Comparison of ENCODE assay signal across 18 cellular contexts in the genomic region with DNA sequence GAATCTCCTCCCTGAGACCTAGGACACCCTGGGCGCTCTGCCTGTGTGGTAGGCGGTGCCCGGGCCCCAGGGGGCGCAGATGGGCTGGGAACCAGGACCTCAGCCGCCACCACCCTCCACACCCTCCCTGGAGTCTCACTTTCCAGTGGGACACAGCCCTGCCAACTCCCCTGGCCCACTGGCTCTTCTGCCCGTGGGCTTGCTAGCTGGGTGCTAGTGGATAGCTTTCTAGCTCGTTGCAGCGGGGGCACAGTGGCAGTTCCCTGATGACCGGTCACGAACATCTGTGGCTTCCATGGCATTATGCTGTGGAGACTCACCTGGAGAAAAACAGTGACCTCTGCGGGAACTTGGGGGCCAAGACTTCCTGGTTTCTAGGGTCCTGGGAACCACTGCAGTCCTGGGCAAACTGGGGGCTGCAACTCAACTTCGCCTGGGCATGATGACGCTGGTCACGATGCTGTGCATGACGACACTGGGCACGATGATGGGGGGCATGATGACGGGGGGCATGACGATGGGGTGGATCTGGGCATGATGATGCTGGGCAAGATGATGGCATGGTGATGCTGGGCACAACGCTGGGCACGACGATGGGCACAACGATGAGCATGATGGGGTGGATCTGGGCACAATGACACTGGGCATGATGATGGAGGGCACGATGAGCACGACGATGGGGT. TPM values are rescaled to one million over a fixed set of nuclear protein-coding genes. Genes with fewer than 3 reads are reported as not detected.
DNase-seq lines count a peak whose midpoint lies in the region; ATAC-seq and TF ChIP-seq lines count a peak whose summit lies in the region.
"Had no signal": no experiment of that assay in that cellular context is flagged by ENCODE, and none has a peak within 500 bp of the region (broad histone marks: within the 10 kb centered on the region; RNA-seq: fewer than 3 reads in every experiment).

No MANE protein-coding gene starts in this region.

- no peaks in the 10 kb centered on the region for H3K79me2 ChIP-seq in parathyroid adenoma

- TF ChIP-seq EP300 in esophagus muscularis mucosa (IDR thresholded peaks at IDR 0.05): no peak

- no peaks in the 10 kb centered on the region for H3K4me1 Mint-ChIP-seq in natural killer cell treated with Interleukin-12 subunit alpha and Interleukin-12 subunit beta and Interleukin-15 and Interleukin-18, amount 100 ng/mL, for 72 hours (ENCODE audit: low read depth in 2 of 2)
- H3K4me1 Mint-ChIP-seq in natural killer cell: no peaks in the 10 kb centered on the region
- H3K4me1 Mint-ChIP-seq: activated B cell treated with CpG ODN at 0.5 μM for 24 hours; B cell; nephron; stimulated activated memory B cell treated with anti-CD40 and anti-IgM and Interleukin-4, amounts not matched to agents 10 μg/mL and 1 μg/mL and 100 μg/mL, for 72 hours had no signal

- H2AFZ ChIP-seq in parathyroid adenoma: no peak overlapping the region

- no peak for ATAC-seq in natural killer cell treated with Interleukin-12 subunit alpha and Interleukin-12 subunit beta and Interleukin-15 and Interleukin-18, amount 100 ng/mL, for 72 hours
- ATAC-seq in natural killer cell: no peak
- ATAC-seq: left colon; stimulated activated memory B cell treated with anti-CD40 and anti-IgM and Interleukin-4, amounts not matched to agents 10 μg/mL and 1 μg/mL and 100 μg/mL, for 72 hours had no signal

- H3K4me3 ChIP-seq in esophagus muscularis mucosa (no peak overlapping the region), parathyroid adenoma (ENCODE audit: low read depth, low read length) (no peak overlapping the region)

- no peak overlapping the region for H3K27ac Mint-ChIP-seq in natural killer cell treated with Interleukin-12 subunit alpha and Interleukin-12 subunit beta and Interleukin-15 and Interleukin-18, amount 100 ng/mL, for 72 hours
- H3K27ac Mint-ChIP-seq in natural killer cell: no peak overlapping the region
- H3K27ac Mint-ChIP-seq: activated B cell treated with CpG ODN at 0.5 μM for 24 hours; B cell; stimulated activated memory B cell treated with anti-CD40 and anti-IgM and Interleukin-4, amounts not matched to agents 10 μg/mL and 1 μg/mL and 100 μg/mL, for 72 hours had no signal

- H3K9me3 Mint-ChIP-seq in natural killer cell treated with Interleukin-12 subunit alpha and Interleukin-12 subunit beta and Interleukin-15 and Interleukin-18, amount 100 ng/mL, for 72 hours: no peaks in the 10 kb centered on the region
- no peaks in the 10 kb centered on the region for H3K9me3 Mint-ChIP-seq in natural killer cell
- H3K9me3 Mint-ChIP-seq: activated B cell treated with CpG ODN at 0.5 μM for 24 hours had no signal

- peaks cover 0 to 7% of the 10 kb centered on the region in 2 donors for H3K27me3 Mint-ChIP-seq in natural killer cell treated with Interleukin-12 subunit alpha and Interleukin-12 subunit beta and Interleukin-15 and Interleukin-18, amount 100 ng/mL, for 72 hours
- H3K27me3 Mint-ChIP-seq in natural killer cell (ENCODE audit: low read depth in 2 of 2): peaks cover 0 to 5% of the 10 kb centered on the region in 2 donors

- no peaks in the 10 kb centered on the region for H3K27me3 ChIP-seq in esophagus muscularis mucosa
- no peaks in the 10 kb centered on the region for H3K27me3 ChIP-seq in parathyroid adenoma (ENCODE audit: control insufficient read depth, insufficient read depth, low read length)

- H3K36me3 ChIP-seq in esophagus muscularis mucosa (no peaks in the 10 kb centered on the region), parathyroid adenoma (ENCODE audit: control insufficient read depth, insufficient read depth, low read length) (no peaks in the 10 kb centered on the region)

- H3K4me1 ChIP-seq in esophagus muscularis mucosa (peaks cover 11 to 27% (median 26%) of the 10 kb centered on the region in 4 donors), parathyroid adenoma (no peaks in the 10 kb centered on the region)

- peak overlapping the region; percentile 13 to 67 (median 36) for H3K27ac ChIP-seq in esophagus muscularis mucosa (replicated peaks in 1 of 4)
- peak overlapping the region; percentile 52 for H3K27ac ChIP-seq in parathyroid adenoma
- H3K27ac ChIP-seq: KMS-11 had no signal

- no peak for TF ChIP-seq CTCF in natural killer cell (IDR thresholded peaks at IDR 0.05)
- no peak for TF ChIP-seq CTCF in esophagus muscularis mucosa (IDR thresholded peaks at IDR 0.05)
- TF ChIP-seq CTCF in parathyroid adenoma (IDR thresholded peaks at IDR 0.05): no peak

- no peak overlapping the region for H3K4me2 ChIP-seq in parathyroid adenoma (ENCODE audit: low read length)
- H3K4me2 ChIP-seq: KMS-11 had no signal

- no peak overlapping the region for H3K9ac ChIP-seq in parathyroid adenoma
- H3K9ac ChIP-seq: KMS-11 had no signal

- intact Hi-C loops in natural killer cell (cut with micrococcal nuclease): no loop called here
- intact Hi-C loops in esophagus muscularis mucosa (cut with DNase I): no loop called here

- peak; percentile 35 for DNase-seq in natural killer cell treated with Interleukin-12 subunit alpha and Interleukin-12 subunit beta and Interleukin-15 and Interleukin-18, amount 100 ng/mL, for 72 hours (ENCODE audit: low spot score)
- no peak for DNase-seq in natural killer cell
- no peak for DNase-seq in esophagus muscularis mucosa (ENCODE audit: extremely low spot score)
- DNase-seq in HCEC 1CT: no peak
- DNase-seq in activated CD4-positive, alpha-beta T cell treated with anti-CD3 and anti-CD28 coated beads for 1 hour: no peak
- DNase-seq in EL: no peak
- DNase-seq in foreskin melanocyte: no peak
- DNase-seq: activated B cell treated with CpG ODN at 0.5 μM for 24 hours; hypothalamus; left colon; NCI-H1417 treated with DMSO at 0.1 percent for 48 hours; stimulated activated CD4-positive, alpha-beta T cell treated with anti-CD3 and anti-CD28 coated beads, Interleukin-4, amount 100 ng/mL, for 4 hours had no signal

- 85% methylated on average over 24 of the region's 25 CpGs for WGBS in esophagus muscularis mucosa

- peaks cover 0 to 11% (median 0%) of the 10 kb centered on the region in 4 donors for H3K9me3 ChIP-seq in esophagus muscularis mucosa
- H3K9me3 ChIP-seq in parathyroid adenoma (ENCODE audit: control insufficient read depth, low read length): no peaks in the 10 kb centered on the region

- TF ChIP-seq POLR2A in esophagus muscularis mucosa (IDR thresholded peaks at IDR 0.05; ENCODE audit: low read depth): no peak

- no peaks in the 10 kb centered on the region for H3K36me3 Mint-ChIP-seq in natural killer cell treated with Interleukin-12 subunit alpha and Interleukin-12 subunit beta and Interleukin-15 and Interleukin-18, amount 100 ng/mL, for 72 hours
- no peaks in the 10 kb centered on the region for H3K36me3 Mint-ChIP-seq in natural killer cell
- H3K36me3 Mint-ChIP-seq: stimulated activated memory B cell treated with anti-CD40 and anti-IgM and Interleukin-4, amounts not matched to agents 10 μg/mL and 1 μg/mL and 100 μg/mL, for 72 hours had no signal

- no peak overlapping the region for H3K4me3 Mint-ChIP-seq in natural killer cell treated with Interleukin-12 subunit alpha and Interleukin-12 subunit beta and Interleukin-15 and Interleukin-18, amount 100 ng/mL, for 72 hours
- no peak overlapping the region for H3K4me3 Mint-ChIP-seq in natural killer cell
- H3K4me3 Mint-ChIP-seq: activated B cell treated with CpG ODN at 0.5 μM for 24 hours; B cell; nephron; stimulated activated memory B cell treated with anti-CD40 and anti-IgM and Interleukin-4, amounts not matched to agents 10 μg/mL and 1 μg/mL and 100 μg/mL, for 72 hours had no signal

RNA-seq across cellular contexts. Expression of gene ALLC, which starts 31.0 kb away (rescaled TPM):
- total RNA-seq in natural killer cell treated with Interleukin-12 subunit alpha and Interleukin-12 subunit beta and Interleukin-15 and Interleukin-18, amount 100 ng/mL, for 72 hours: not detected
- total RNA-seq in natural killer cell (not detected), esophagus muscularis mucosa (not detected)
- total RNA-seq: activated B cell treated with CpG ODN at 0.5 μM for 24 hours, B cell, left colon, NCI-H460 had no signal

RNA-seq across cellular contexts. Expression of gene COLEC11, which starts 32.0 kb away (rescaled TPM):
- under 1 TPM in 1 of 2 donors, not detected in 1; 0.48 TPM for total RNA-seq in natural killer cell treated with Interleukin-12 subunit alpha and Interleukin-12 subunit beta and Interleukin-15 and Interleukin-18, amount 100 ng/mL, for 72 hours
- total RNA-seq in natural killer cell (under 1 TPM in 1 of 3 donors, not detected in 2; 0.61 TPM), esophagus muscularis mucosa (10 to 100 TPM in 1 of 4 donors, 1 to 10 TPM in 3; 2.1 to 19.1 (median 6.6) TPM)
- total RNA-seq: activated B cell treated with CpG ODN at 0.5 μM for 24 hours, B cell had no signal

RNA-seq across cellular contexts. Expression of gene RPS7, which starts 51.9 kb away (rescaled TPM):
- 1,000 to 10,000 TPM in 1 of 2 donors, 100 to 1,000 TPM in 1; 834 to 1,122 TPM for total RNA-seq in natural killer cell treated with Interleukin-12 subunit alpha and Interleukin-12 subunit beta and Interleukin-15 and Interleukin-18, amount 100 ng/mL, for 72 hours
- 1,000 to 10,000 TPM in 2 of 3 donors, 100 to 1,000 TPM in 1; 815 to 1,068 (median 1,001) TPM for total RNA-seq in natural killer cell
- total RNA-seq in esophagus muscularis mucosa: 1,000 to 10,000 TPM in 3 of 4 donors, 100 to 1,000 TPM in 1; 950 to 4,390 (median 2,121) TPM
